Comparison of ENCODE assay signal across 8 cellular contexts in the genomic region with DNA sequence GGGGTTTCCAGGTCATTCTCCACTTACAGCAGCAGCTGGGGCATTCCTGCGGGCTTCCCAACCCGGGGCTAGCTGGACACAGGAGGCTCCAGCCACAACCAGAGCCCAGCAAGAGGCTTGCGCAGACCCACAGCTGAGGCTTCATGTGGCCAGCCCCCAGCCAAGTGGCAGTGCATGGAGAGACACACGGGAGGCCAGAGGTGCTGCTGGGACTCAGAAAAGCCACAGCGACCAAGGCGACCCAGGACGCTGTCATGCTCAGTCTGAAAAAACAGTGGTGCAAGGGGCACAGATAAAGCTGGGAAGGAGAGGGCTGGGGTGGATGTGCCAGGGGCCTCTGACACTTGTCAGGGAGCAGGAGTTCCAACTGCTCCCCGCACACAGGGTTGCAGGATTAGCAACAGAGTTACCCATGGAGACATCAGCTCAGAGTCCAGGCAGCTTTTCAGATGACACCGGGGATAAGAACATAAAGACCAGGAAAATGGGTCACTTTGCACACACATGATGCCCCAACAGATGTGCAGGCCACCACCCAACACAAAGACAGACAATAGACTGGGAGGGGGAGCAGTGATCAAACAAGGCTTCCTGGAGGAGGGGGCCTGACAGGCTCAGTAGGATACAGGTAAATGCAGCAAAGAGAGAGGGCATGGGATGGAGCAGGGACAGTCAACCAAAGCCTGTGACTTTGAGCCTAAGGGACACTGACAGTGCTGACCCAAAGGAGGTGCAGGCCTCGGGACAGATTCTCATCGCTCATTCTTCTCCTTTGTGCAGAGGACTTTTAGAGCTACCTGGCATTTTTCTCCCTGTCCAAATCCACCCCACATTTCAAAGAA. TPM values are rescaled to one million over a fixed set of nuclear protein-coding genes. Genes with fewer than 3 reads are reported as not detected.
DNase-seq lines count a peak whose midpoint lies in the region; ATAC-seq lines count a peak whose summit lies in the region.

No MANE protein-coding gene starts in this region.

- peak overlapping the region; percentile 99 for H3K27ac ChIP-seq in caudate nucleus (ENCODE audit: low read depth, low read length)
- H3K27ac ChIP-seq in aorta (ENCODE audit: low read depth in 1 of 2, low read length in 2 of 2): no peak overlapping the region

- no peaks in the 10 kb centered on the region for H3K27me3 Mint-ChIP-seq in stimulated activated naive CD8-positive, alpha-beta T cell treated with anti-CD3 and anti-CD28 coated beads, Interleukin-15, Interleukin-2, amounts not matched to agents 100 ng/mL and 50 ng/mL, for 24 hours

- 58 to 61% methylated on average over 11 of the region's 11 CpGs for WGBS in aorta, 2 donors

- H3K36me3 ChIP-seq in mucosa of stomach (ENCODE audit: control insufficient read depth, insufficient read depth, low read length) (peaks cover 4% of the 10 kb centered on the region), aorta (ENCODE audit: control insufficient read depth in 1 of 2, insufficient read depth in 2 of 2, low read length in 1 of 2) (peaks cover 0 to 10% of the 10 kb centered on the region in 2 donors)

- H3K4me3 Mint-ChIP-seq in stimulated activated naive CD8-positive, alpha-beta T cell treated with anti-CD3 and anti-CD28 coated beads, Interleukin-15, Interleukin-2, amounts not matched to agents 100 ng/mL and 50 ng/mL, for 24 hours: peak overlapping the region; percentile 99

- peak overlapping the region; percentile 18 for H3K4me3 ChIP-seq in mucosa of stomach (ENCODE audit: low read length)
- no peak overlapping the region for H3K4me3 ChIP-seq in aorta (ENCODE audit: low read length in 2 of 2)

- H3K9me3 ChIP-seq in mucosa of stomach (ENCODE audit: control insufficient read depth, low read length) (no peaks in the 10 kb centered on the region), aorta (ENCODE audit: control insufficient read depth, low read length) (no peaks in the 10 kb centered on the region)

- intact Hi-C loops in aorta (cut with DNase I): loop anchor here (2.0 to 5.0 kb wide), 5 partner anchors 33 to 95 kb away; partner anchors contain the start of gene SLC25A45 (in 1 of the 2)

- peak overlapping the region; percentile 58 for H3K27ac Mint-ChIP-seq in stimulated activated naive CD8-positive, alpha-beta T cell treated with anti-CD3 and anti-CD28 coated beads, Interleukin-15, Interleukin-2, amounts not matched to agents 100 ng/mL and 50 ng/mL, for 24 hours

- no peaks in the 10 kb centered on the region for H3K27me3 ChIP-seq in mucosa of stomach (ENCODE audit: control insufficient read depth, insufficient read depth, low read length)
- no peaks in the 10 kb centered on the region for H3K27me3 ChIP-seq in aorta (ENCODE audit: control insufficient read depth in 1 of 2, insufficient read depth in 2 of 2, low read length in 1 of 2)

- H3K36me3 Mint-ChIP-seq in stimulated activated naive CD8-positive, alpha-beta T cell treated with anti-CD3 and anti-CD28 coated beads, Interleukin-15, Interleukin-2, amounts not matched to agents 100 ng/mL and 50 ng/mL, for 24 hours (ENCODE audit: low read depth): peaks cover 4% of the 10 kb centered on the region

- H3K9ac ChIP-seq in mucosa of stomach (ENCODE audit: low read length): peak overlapping the region; percentile 100

- H3K4me1 ChIP-seq in mucosa of stomach (ENCODE audit: control insufficient read depth, insufficient read depth, low read length): peaks cover 58% of the 10 kb centered on the region
- H3K4me1 ChIP-seq in aorta (ENCODE audit: control insufficient read depth in 1 of 2, insufficient read depth in 2 of 2, low read length in 2 of 2): no peaks in the 10 kb centered on the region

- H3K4me1 Mint-ChIP-seq in stimulated activated naive CD8-positive, alpha-beta T cell treated with anti-CD3 and anti-CD28 coated beads, Interleukin-15, Interleukin-2, amounts not matched to agents 100 ng/mL and 50 ng/mL, for 24 hours (ENCODE audit: low read depth): peaks cover 50% of the 10 kb centered on the region

- no peak for ATAC-seq in stimulated activated naive CD8-positive, alpha-beta T cell treated with anti-CD3 and anti-CD28 coated beads, Interleukin-15, Interleukin-2, amounts not matched to agents 100 U/mL and 50 U/mL, for 24 hours
- no peak for ATAC-seq in aorta (ENCODE audit: low FRiP score)

- no peak for DNase-seq in stimulated activated naive CD8-positive, alpha-beta T cell treated with anti-CD3 and anti-CD28 coated beads, Interleukin-15, Interleukin-2, amounts not matched to agents 100 U/mL and 50 U/mL, for 24 hours
- DNase-seq in caudate nucleus (lab: John Stamatoyannopoulos, UW): peak in 1 of 61 donors; percentile 13
- DNase-seq in aorta: peak; percentile 48 to 69
- DNase-seq in NCI-H345 treated with DMSO at 0.1 percent for 48 hours (lab: John Stamatoyannopoulos, UW; ENCODE audit: unreplicated experiment): no peak
- no peak for DNase-seq in OCI-M1 (lab: John Stamatoyannopoulos, UW)
- no peak for DNase-seq in NCI-H187 treated with DMSO at 0.1 percent for 48 hours (lab: John Stamatoyannopoulos, UW)

- no peaks in the 10 kb centered on the region for H3K9me3 Mint-ChIP-seq in stimulated activated naive CD8-positive, alpha-beta T cell treated with anti-CD3 and anti-CD28 coated beads, Interleukin-15, Interleukin-2, amounts not matched to agents 100 ng/mL and 50 ng/mL, for 24 hours

RNA-seq across cellular contexts. Expression of gene NEAT1, which starts 6.9 kb away (rescaled TPM):
- total RNA-seq in aorta: 1,000 to 10,000 TPM; 1,566 to 1,734 TPM
- 1,000 to 10,000 TPM in 1 of 2 donors, 100 to 1,000 TPM in 1; 239 to 1,307 TPM for polyA plus RNA-seq in aorta

RNA-seq across cellular contexts. Expression of gene FRMD8, which starts 29.3 kb away (rescaled TPM):
- 10 to 100 TPM; 27.8 to 39.5 TPM for total RNA-seq in aorta
- 10 to 100 TPM; 16.8 to 19.2 TPM for polyA plus RNA-seq in aorta

RNA-seq across cellular contexts. Expression of gene SLC25A45, which starts 33.3 kb away (rescaled TPM):
- 10 to 100 TPM in 1 of 2 donors, 1 to 10 TPM in 1; 9.1 to 16.0 TPM for total RNA-seq in aorta
- 10 to 100 TPM in 1 of 2 donors, 1 to 10 TPM in 1; 5.6 to 10.7 TPM for polyA plus RNA-seq in aorta

Comparison
In these comparisons a context has a peak if more than half of its experiments do, and no peak if none do; other contexts are left out.
1. DNase-seq: peak in aorta (2 of 2); none in stimulated activated naive CD8-positive, alpha-beta T cell treated with anti-CD3 and anti-CD28 coated beads, Interleukin-15, Interleukin-2, amounts not matched to agents 100 U/mL and 50 U/mL, for 24 hours (single experiment), NCI-H345 treated with DMSO at 0.1 percent for 48 hours (single experiment), OCI-M1 (single experiment) and NCI-H187 treated with DMSO at 0.1 percent for 48 hours (single experiment).